1 cellular context compared by ENCODE assay signal in genomic region chr17:40074175-40074512, GRCh38.
TF ChIP-seq lines count a peak whose summit lies in the region.

No MANE protein-coding gene starts in this region.

TF ChIP-seq in SK-N-SH treated with all-trans-retinoic acid at 6 μM for 48 hours, 23 proteins besides CTCF, POLR2A, EP300 and RAD21 (continued from another document):
- TF ChIP-seq TOX (CRISPR knock-in tag; IDR thresholded peaks at IDR 0.05; ENCODE audit: borderline replicate concordance): no peak
- no peak for TF ChIP-seq ZNF8 (CRISPR knock-in tag; IDR thresholded peaks at IDR 0.05)
- no peak for TF ChIP-seq PATZ1 (CRISPR knock-in tag; IDR thresholded peaks at IDR 0.05; ENCODE audit: borderline replicate concordance)
- no peak for TF ChIP-seq ZFP30 (CRISPR knock-in tag; IDR thresholded peaks at IDR 0.05)
- TF ChIP-seq TSHZ2 (CRISPR knock-in tag; IDR thresholded peaks at IDR 0.05): no peak
TF ChIP-seq in SK-N-SH treated with all-trans-retinoic acid at 6 μM for 48 hours: peak in this region for 0.
